Comparison of ENCODE assay signal across 1 cellular context in genomic region chr3:154122096-154122911, GRCh38.
TF ChIP-seq lines count a peak whose summit lies in the region.

No MANE protein-coding gene starts in this region.

TF ChIP-seq in WTC11, 78 proteins besides CTCF, POLR2A, EP300 and RAD21 (continued from another document):
- TF ChIP-seq AFF4 (CRISPR knock-in tag; IDR thresholded peaks at IDR 0.05; ENCODE audit: borderline replicate concordance): no peak
- TF ChIP-seq ZSCAN18 (CRISPR knock-in tag; IDR thresholded peaks at IDR 0.05): no peak
- no peak for TF ChIP-seq GABPB1 (CRISPR knock-in tag; IDR thresholded peaks at IDR 0.05)
- TF ChIP-seq ZNF317 (CRISPR knock-in tag; IDR thresholded peaks at IDR 0.05; ENCODE audit: borderline replicate concordance, low read depth): no peak
- TF ChIP-seq RELA (CRISPR knock-in tag; IDR thresholded peaks at IDR 0.05; ENCODE audit: borderline replicate concordance): no peak
- no peak for TF ChIP-seq FOXP1 (CRISPR knock-in tag; IDR thresholded peaks at IDR 0.05; ENCODE audit: borderline replicate concordance)
- TF ChIP-seq ESRRA (CRISPR knock-in tag; IDR thresholded peaks at IDR 0.05; ENCODE audit: borderline replicate concordance): no peak
- TF ChIP-seq E2F5 (CRISPR knock-in tag; IDR thresholded peaks at IDR 0.05): no peak
- 0 out of 2 replicates have a peak, but pooled peaks have one; percentile 56 for TF ChIP-seq ZBTB43 (CRISPR knock-in tag; IDR thresholded peaks at IDR 0.05)
- TF ChIP-seq PRRX2 (CRISPR knock-in tag; IDR thresholded peaks at IDR 0.05): no peak
- no peak for TF ChIP-seq OVOL2 (CRISPR knock-in tag; IDR thresholded peaks at IDR 0.05; ENCODE audit: borderline replicate concordance)
- no peak for TF ChIP-seq ZBTB21 (CRISPR knock-in tag; IDR thresholded peaks at IDR 0.05; ENCODE audit: borderline replicate concordance)
- no peak for TF ChIP-seq ATF6 (CRISPR knock-in tag; IDR thresholded peaks at IDR 0.05)
- TF ChIP-seq ZNF281 (CRISPR knock-in tag; IDR thresholded peaks at IDR 0.05): no peak
- TF ChIP-seq STAT6 (CRISPR knock-in tag; conservative IDR thresholded peaks at IDR 0.05; ENCODE audit: low read depth): no peak
- TF ChIP-seq GRHL2 (CRISPR knock-in tag; IDR thresholded peaks at IDR 0.05; ENCODE audit: insufficient replicate concordance, severe bottlenecking): no peak
- TF ChIP-seq SMAD4 (CRISPR knock-in tag; IDR thresholded peaks at IDR 0.05): no peak
